In the genomic region with DNA sequence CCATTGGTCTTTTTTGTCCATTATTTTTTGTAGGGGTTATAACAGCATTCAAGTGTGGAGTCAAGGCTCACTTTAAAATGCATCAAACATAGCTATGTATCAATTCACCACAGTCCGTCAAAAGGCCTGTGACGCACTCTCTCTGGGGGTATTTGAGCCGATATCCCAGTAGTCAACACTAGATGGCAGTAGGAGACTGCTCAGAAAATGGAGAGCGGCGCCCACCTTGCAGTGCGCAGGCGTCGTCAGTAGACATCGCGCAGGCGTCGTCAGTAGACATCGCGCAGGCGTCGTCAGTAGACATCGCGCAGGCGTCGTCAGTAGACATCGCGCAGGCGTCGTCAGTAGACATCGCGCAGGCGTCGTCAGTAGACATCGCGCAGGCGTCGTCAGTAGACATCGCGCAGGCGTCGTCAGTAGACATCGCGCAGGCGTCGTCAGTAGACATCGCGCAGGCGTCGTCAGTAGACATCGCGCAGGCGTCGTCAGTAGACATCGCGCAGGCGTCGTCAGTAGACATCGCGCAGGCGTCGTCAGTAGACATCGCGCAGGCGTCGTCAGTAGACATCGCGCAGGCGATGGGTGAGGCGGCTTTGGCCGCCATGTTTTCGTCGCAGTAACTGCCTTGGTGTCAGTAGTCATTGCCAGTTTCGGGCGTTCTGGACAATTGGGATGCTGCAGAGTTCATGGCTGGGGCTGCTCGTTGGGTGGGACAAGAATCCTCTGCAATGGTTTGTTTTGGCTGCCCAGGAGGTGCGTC, we compare ENCODE assay signal across 1 cellular context.
A peak's percentile ranks its signal among the peaks of the same experiment; 100 is the strongest.
TF ChIP-seq lines count a peak whose summit lies in the region.

No MANE protein-coding gene starts in this region.

TF ChIP-seq in H1, 55 proteins besides CTCF, POLR2A, EP300 and RAD21:
- TF ChIP-seq NRF1 (IDR thresholded peaks at IDR 0.05; ENCODE audit: low read depth, low read length) (peak; percentile 36; the same call in 1 of the 2 replicates), JUND (IDR thresholded peaks at IDR 0.05; ENCODE audit: low read length) (0 out of 2 replicates have a peak, but pooled peaks have one; percentile 38)
- TF ChIP-seq, protein P1, sequence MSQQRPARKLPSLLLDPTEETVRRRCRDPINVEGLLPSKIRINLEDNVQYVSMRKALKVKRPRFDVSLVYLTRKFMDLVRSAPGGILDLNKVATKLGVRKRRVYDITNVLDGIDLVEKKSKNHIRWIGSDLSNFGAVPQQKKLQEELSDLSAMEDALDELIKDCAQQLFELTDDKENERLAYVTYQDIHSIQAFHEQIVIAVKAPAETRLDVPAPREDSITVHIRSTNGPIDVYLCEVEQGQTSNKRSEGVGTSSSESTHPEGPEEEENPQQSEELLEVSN (IDR thresholded peaks at IDR 0.05) = peak; percentile 67
- TF ChIP-seq, protein P2, sequence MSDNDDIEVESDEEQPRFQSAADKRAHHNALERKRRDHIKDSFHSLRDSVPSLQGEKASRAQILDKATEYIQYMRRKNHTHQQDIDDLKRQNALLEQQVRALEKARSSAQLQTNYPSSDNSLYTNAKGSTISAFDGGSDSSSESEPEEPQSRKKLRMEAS (IDR thresholded peaks at IDR 0.05) = peak; percentile 37; the same call in 1 of the 2 replicates
